In genomic region chr10:28913850-28914249, GRCh38 we compare ENCODE assay signal across 20 cellular contexts.
A peak's percentile ranks its signal among the peaks of the same experiment; 100 is the strongest.
DNase-seq lines count a peak whose midpoint lies in the region; ATAC-seq, FAIRE-seq and TF ChIP-seq lines count a peak whose summit lies in the region.
"Had no signal": no experiment of that assay in that cellular context is flagged by ENCODE, and none has a peak within 500 bp of the region (broad histone marks: within the 10 kb centered on the region; RNA-seq: fewer than 3 reads in every experiment).

No MANE protein-coding gene starts in this region.

- DNase-seq in HuH-7 (ENCODE audit: low spot score) (peak; percentile 44), RCC 7860 (ENCODE audit: low spot score) (peak; percentile 89), kidney tubule cell (ENCODE audit: low spot score) (peak; percentile 96), upper lobe of right lung (no peak), CD1c-positive myeloid dendritic cell (ENCODE audit: extremely low spot score) (no peak), testis (no peak), mucosa of gallbladder (ENCODE audit: low spot score) (no peak)
- DNase-seq: activated CD4-positive, alpha-beta T cell treated with anti-CD3 and anti-CD28 coated beads, Interleukin-2, amount 50 U/mL, for 1 hour; activated gamma-delta T cell treated with Interleukin-2 at 50 U/mL for 16 hours; dermis blood vessel endothelial cell; EL; naive thymus-derived CD4-positive, alpha-beta T cell; NCI-H1105; NCI-H524 treated with DMSO at 0.1 percent for 48 hours; stimulated activated CD4-positive, alpha-beta T cell treated with anti-CD3 and anti-CD28 coated beads, Interleukin-2, amount 100 ng/mL, for 48 hours; stimulated activated naive CD4-positive, alpha-beta T cell treated with Interleukin-2 at 50 U/mL for 16 hours; tibial artery had no signal

- no peaks in the 10 kb centered on the region for H3K4me1 ChIP-seq in upper lobe of right lung
- H3K4me1 ChIP-seq in testis: no peaks in the 10 kb centered on the region
- H3K4me1 ChIP-seq: parathyroid adenoma had no signal

- H3K27ac ChIP-seq in upper lobe of right lung: no peak overlapping the region
- no peak overlapping the region for H3K27ac ChIP-seq in testis
- H3K27ac ChIP-seq: parathyroid adenoma, tibial artery, VCaP had no signal

- TF ChIP-seq CTCF in upper lobe of right lung (IDR thresholded peaks at IDR 0.05) (no peak), testis (IDR thresholded peaks at IDR 0.05) (no peak)

- H3K36me3 ChIP-seq in upper lobe of right lung (no peaks in the 10 kb centered on the region), testis (ENCODE audit: low read depth, missing control alignments) (no peaks in the 10 kb centered on the region)
- H3K36me3 ChIP-seq: tibial artery had no signal

- ATAC-seq in upper lobe of right lung: peak; percentile 36
- ATAC-seq: naive thymus-derived CD4-positive, alpha-beta T cell had no signal

- H3K27me3 ChIP-seq in upper lobe of right lung (no peaks in the 10 kb centered on the region), testis (no peaks in the 10 kb centered on the region)
- H3K27me3 ChIP-seq: tibial artery had no signal

- intact Hi-C loops in upper lobe of right lung (cut with DNase I) (no loop called here), testis (cut with DNase I; ENCODE audit: low total_unique reads) (no loop called here)

- FAIRE-seq in RCC 7860 (lab: Jason Lieb, UNC): peak; percentile 97
- FAIRE-seq: H1 had no signal

- 78% methylated on average over 5 of the region's 5 CpGs for WGBS in testis, 2 donors

- no peaks in the 10 kb centered on the region for H3K9me3 ChIP-seq in upper lobe of right lung
- no peaks in the 10 kb centered on the region for H3K9me3 ChIP-seq in testis
- H3K9me3 ChIP-seq: tibial artery had no signal

- no peak for TF ChIP-seq POLR2A in testis (IDR thresholded peaks at IDR 0.05)

- H3K4me3 ChIP-seq in upper lobe of right lung (no peak overlapping the region), testis (no peak overlapping the region)
- H3K4me3 ChIP-seq: tibial artery had no signal

Comparison
In these comparisons a context has a peak if more than half of its experiments do, and no peak if none do; other contexts are left out.
1. DNase-seq: peak in HuH-7 (single experiment), RCC 7860 (single experiment) and kidney tubule cell (single experiment); none in upper lobe of right lung (single experiment), CD1c-positive myeloid dendritic cell (single experiment), testis (single experiment) and mucosa of gallbladder (single experiment).